14 cellular contexts compared by ENCODE assay signal in genomic region chr11:69914286-69915150, GRCh38.
DNase-seq lines count a peak whose midpoint lies in the region; ATAC-seq and TF ChIP-seq lines count a peak whose summit lies in the region.
"Had no signal": no experiment of that assay in that cellular context is flagged by ENCODE, and none has a peak within 500 bp of the region (broad histone marks: within the 10 kb centered on the region; RNA-seq: fewer than 3 reads in every experiment).

No MANE protein-coding gene starts in this region.

- H3K36me3 ChIP-seq in endodermal cell (ENCODE audit: control insufficient read depth, insufficient read depth, low read length) (no peaks in the 10 kb centered on the region), neuronal stem cell (replicated peaks in 1 of 2; ENCODE audit: control insufficient read depth in 2 of 2, insufficient read depth in 2 of 2, low read length in 2 of 2) (no peaks in the 10 kb centered on the region), colonic mucosa (no peaks in the 10 kb centered on the region)
- H3K36me3 ChIP-seq: brain microvascular endothelial cell, gastrocnemius medialis had no signal

- no peak overlapping the region for H3K14ac ChIP-seq in neuronal stem cell (ENCODE audit: low read length)

- H3K27ac ChIP-seq in endodermal cell (ENCODE audit: low read depth, low read length) (no peak overlapping the region), neuronal stem cell (replicated peaks; ENCODE audit: low read length) (no peak overlapping the region), colonic mucosa (no peak overlapping the region)

- peaks cover 0 to 5% of the 10 kb centered on the region in 2 donors for H3K4me1 Mint-ChIP-seq in natural killer cell treated with Interleukin-12 subunit alpha and Interleukin-12 subunit beta and Interleukin-15 and Interleukin-18, amount 100 ng/mL, for 72 hours (ENCODE audit: low read depth in 2 of 2)
- H3K4me1 Mint-ChIP-seq in natural killer cell (peaks cover 0 to 8% of the 10 kb centered on the region in 2 donors), endodermal cell (peaks cover 6% of the 10 kb centered on the region)

- no peak for ATAC-seq in natural killer cell treated with Interleukin-12 subunit alpha and Interleukin-12 subunit beta and Interleukin-15 and Interleukin-18, amount 100 ng/mL, for 72 hours
- ATAC-seq in natural killer cell (no peak), HG03159 (IDR thresholded peaks at IDR 0.05; ENCODE audit: unreplicated experiment) (no peak)

- H2BK15ac ChIP-seq in neuronal stem cell (ENCODE audit: low read length), result peak overlapping the region; percentile 90

- no peaks in the 10 kb centered on the region for H3K9me3 ChIP-seq in endodermal cell (ENCODE audit: control insufficient read depth, low read length)
- H3K9me3 ChIP-seq in neuronal stem cell (replicated peaks in 1 of 2; ENCODE audit: control insufficient read depth in 2 of 2, insufficient read depth in 1 of 2, low read depth in 1 of 2, low read length in 2 of 2), result no peaks in the 10 kb centered on the region
- no peaks in the 10 kb centered on the region for H3K9me3 ChIP-seq in colonic mucosa
- H3K9me3 ChIP-seq: gastrocnemius medialis had no signal

- H3K9ac ChIP-seq in endodermal cell (ENCODE audit: extremely low read depth, low read length, poor library complexity, severe bottlenecking) (no peak overlapping the region), neuronal stem cell (ENCODE audit: low read depth, low read length, poor library complexity) (no peak overlapping the region), colonic mucosa (ENCODE audit: low read depth in 2 of 2, low read length in 2 of 2) (no peak overlapping the region)

- peaks cover 0 to 9% of the 10 kb centered on the region in 2 donors for H3K27me3 Mint-ChIP-seq in natural killer cell treated with Interleukin-12 subunit alpha and Interleukin-12 subunit beta and Interleukin-15 and Interleukin-18, amount 100 ng/mL, for 72 hours
- peaks cover 0 to 10% of the 10 kb centered on the region in 2 donors for H3K27me3 Mint-ChIP-seq in natural killer cell (ENCODE audit: low read depth in 2 of 2)
- H3K27me3 Mint-ChIP-seq in endodermal cell (ENCODE audit: insufficient read depth), result peaks cover 31% of the 10 kb centered on the region

- peak overlapping the region; percentile 60 for H2BK12ac ChIP-seq in neuronal stem cell (ENCODE audit: low read length)

- no peak for TF ChIP-seq CTCF in natural killer cell (IDR thresholded peaks at IDR 0.05)
- TF ChIP-seq CTCF in endodermal cell (conservative IDR thresholded peaks at IDR 0.05), result no peak
- TF ChIP-seq CTCF in colonic mucosa (IDR thresholded peaks at IDR 0.05), result no peak

- H2AK5ac ChIP-seq in neuronal stem cell (ENCODE audit: low read depth, low read length), result peak overlapping the region; percentile 49

- H3K4me1 ChIP-seq in endodermal cell (ENCODE audit: control insufficient read depth, insufficient read depth, low read length) (no peaks in the 10 kb centered on the region), neuronal stem cell (ENCODE audit: control insufficient read depth in 2 of 2, insufficient read depth in 1 of 2, low read depth in 1 of 2, low read length in 2 of 2) (peaks cover 0 to 4% of the 10 kb centered on the region in 2 donors), colonic mucosa (no peaks in the 10 kb centered on the region)

- 89 to 92% methylated on average over 6 to 18 of the region's 18 CpGs for whole genome bisulfite sequencing in endodermal cell (ENCODE audit: insufficient coverage in 1 of 2, insufficient read length in 1 of 2), 2 experiments
- WGBS in neuronal stem cell (ENCODE audit: extremely low coverage in 2 of 2, insufficient read length in 2 of 2, insufficient replicate concordance in 1 of 2), 2 donors, result no CpG with 5 or more reads among the region's 18 CpGs

- H4K91ac ChIP-seq in neuronal stem cell (ENCODE audit: low read depth, low read length, poor library complexity), result no peak overlapping the region

- H3K9me3 Mint-ChIP-seq in natural killer cell treated with Interleukin-12 subunit alpha and Interleukin-12 subunit beta and Interleukin-15 and Interleukin-18, amount 100 ng/mL, for 72 hours, result no peaks in the 10 kb centered on the region
- no peaks in the 10 kb centered on the region for H3K9me3 Mint-ChIP-seq in natural killer cell
- no peaks in the 10 kb centered on the region for H3K9me3 Mint-ChIP-seq in endodermal cell
- H3K9me3 Mint-ChIP-seq: activated T-helper 1 cell treated with anti-CD3 and anti-CD28 coated beads, Interleukin-12 subunit alpha, Interleukin-12 subunit beta, Interleukin-2, Interleukin-4 antibody, amounts not matched to agents 30 ng/mL and 10 ng/mL and 1 ng/mL, durations not matched to agents 14 hours and 24 hours and 36 hours had no signal

- no peak overlapping the region for H3K18ac ChIP-seq in neuronal stem cell (ENCODE audit: low read length)

- H3K23ac ChIP-seq in neuronal stem cell (ENCODE audit: low read depth, low read length, poor library complexity), result no peak overlapping the region

- peak; percentile 60 for DNase-seq in natural killer cell treated with Interleukin-12 subunit alpha and Interleukin-12 subunit beta and Interleukin-15 and Interleukin-18, amount 100 ng/mL, for 72 hours (ENCODE audit: low spot score)
- DNase-seq in natural killer cell (no peak), endodermal cell (peak; percentile 54), neuronal stem cell (ENCODE audit: low spot score) (no peak), amniotic stem cell (lab: John Stamatoyannopoulos, UW) (no peak), NCI-H526 (lab: John Stamatoyannopoulos, UW) (no peak), colonic mucosa (no peak)
- DNase-seq: DMS 273 treated with DMSO at 0.1 percent for 48 hours, NCI-H526 treated with DMSO at 0.1 percent for 48 hours had no signal

- intact Hi-C loops in natural killer cell (cut with micrococcal nuclease) (loop anchor here (5.0 to 10.0 kb wide), 2 partner anchors 560 to 843 kb away; no protein-coding TSS in a partner anchor), colonic mucosa (cut with DNase I) (no loop called here)

- no peak overlapping the region for H2AFZ ChIP-seq in neuronal stem cell (ENCODE audit: low read length)

- H2BK120ac ChIP-seq in neuronal stem cell (ENCODE audit: low read depth, low read length), result no peak overlapping the region

- H4K8ac ChIP-seq in neuronal stem cell (ENCODE audit: low read depth, low read length), result peak overlapping the region; percentile 24

- H3K79me1 ChIP-seq in neuronal stem cell (ENCODE audit: low read depth, low read length), result no peaks in the 10 kb centered on the region

- H3K27ac Mint-ChIP-seq in natural killer cell treated with Interleukin-12 subunit alpha and Interleukin-12 subunit beta and Interleukin-15 and Interleukin-18, amount 100 ng/mL, for 72 hours, result no peak overlapping the region
- H3K27ac Mint-ChIP-seq in natural killer cell, result no peak overlapping the region
- no peak overlapping the region for H3K27ac Mint-ChIP-seq in endodermal cell
- H3K27ac Mint-ChIP-seq: activated T-helper 1 cell treated with anti-CD3 and anti-CD28 coated beads, Interleukin-12 subunit alpha, Interleukin-12 subunit beta, Interleukin-2, Interleukin-4 antibody, amounts not matched to agents 30 ng/mL and 10 ng/mL and 1 ng/mL, durations not matched to agents 14 hours and 24 hours and 36 hours had no signal

- no peak overlapping the region for H3K4me2 ChIP-seq in neuronal stem cell (ENCODE audit: insufficient read depth, low read length, poor library complexity, severe bottlenecking)
- H3K4me2 ChIP-seq: smooth muscle cell had no signal

- H3K4ac ChIP-seq in neuronal stem cell (ENCODE audit: low read length), result peak overlapping the region; percentile 61

- H3K4me3 Mint-ChIP-seq in natural killer cell treated with Interleukin-12 subunit alpha and Interleukin-12 subunit beta and Interleukin-15 and Interleukin-18, amount 100 ng/mL, for 72 hours, result no peak overlapping the region
- H3K4me3 Mint-ChIP-seq in natural killer cell (no peak overlapping the region), endodermal cell (no peak overlapping the region)
- H3K4me3 Mint-ChIP-seq: activated T-helper 1 cell treated with anti-CD3 and anti-CD28 coated beads, Interleukin-12 subunit alpha, Interleukin-12 subunit beta, Interleukin-2, Interleukin-4 antibody, amounts not matched to agents 30 ng/mL and 10 ng/mL and 1 ng/mL, durations not matched to agents 14 hours and 24 hours and 36 hours had no signal

- no peaks in the 10 kb centered on the region for H3K36me3 Mint-ChIP-seq in natural killer cell treated with Interleukin-12 subunit alpha and Interleukin-12 subunit beta and Interleukin-15 and Interleukin-18, amount 100 ng/mL, for 72 hours
- H3K36me3 Mint-ChIP-seq in natural killer cell (no peaks in the 10 kb centered on the region), endodermal cell (ENCODE audit: low read depth) (no peaks in the 10 kb centered on the region)

- H2BK5ac ChIP-seq in neuronal stem cell (ENCODE audit: low read length), result peak overlapping the region; percentile 35

- H3K4me3 ChIP-seq in endodermal cell (ENCODE audit: low read length) (no peak overlapping the region), neuronal stem cell (ENCODE audit: low read length in 2 of 2) (no peak overlapping the region), colonic mucosa (no peak overlapping the region)
- H3K4me3 ChIP-seq: smooth muscle cell had no signal

- H3K27me3 ChIP-seq in endodermal cell (ENCODE audit: control insufficient read depth, insufficient read depth, low read length, poor library complexity, severe bottlenecking), result peaks cover 20% of the 10 kb centered on the region
- H3K27me3 ChIP-seq in neuronal stem cell (ENCODE audit: control insufficient read depth in 3 of 3, insufficient read depth in 3 of 3, low read depth in 1 of 3, low read length in 3 of 3), result peaks cover 0 to 15% (median 12%) of the 10 kb centered on the region in 3 experiments
- no peaks in the 10 kb centered on the region for H3K27me3 ChIP-seq in colonic mucosa

Comparison
In these comparisons a context has a peak if more than half of its experiments do, and no peak if none do; other contexts are left out.
1. DNase-seq: peak in natural killer cell treated with Interleukin-12 subunit alpha and Interleukin-12 subunit beta and Interleukin-15 and Interleukin-18, amount 100 ng/mL, for 72 hours (single experiment) and endodermal cell (single experiment); none in natural killer cell (single experiment), neuronal stem cell (single experiment), amniotic stem cell (single experiment), NCI-H526 (0 of 2) and colonic mucosa (single experiment).